8 cellular contexts compared by ENCODE assay signal in the genomic region with DNA sequence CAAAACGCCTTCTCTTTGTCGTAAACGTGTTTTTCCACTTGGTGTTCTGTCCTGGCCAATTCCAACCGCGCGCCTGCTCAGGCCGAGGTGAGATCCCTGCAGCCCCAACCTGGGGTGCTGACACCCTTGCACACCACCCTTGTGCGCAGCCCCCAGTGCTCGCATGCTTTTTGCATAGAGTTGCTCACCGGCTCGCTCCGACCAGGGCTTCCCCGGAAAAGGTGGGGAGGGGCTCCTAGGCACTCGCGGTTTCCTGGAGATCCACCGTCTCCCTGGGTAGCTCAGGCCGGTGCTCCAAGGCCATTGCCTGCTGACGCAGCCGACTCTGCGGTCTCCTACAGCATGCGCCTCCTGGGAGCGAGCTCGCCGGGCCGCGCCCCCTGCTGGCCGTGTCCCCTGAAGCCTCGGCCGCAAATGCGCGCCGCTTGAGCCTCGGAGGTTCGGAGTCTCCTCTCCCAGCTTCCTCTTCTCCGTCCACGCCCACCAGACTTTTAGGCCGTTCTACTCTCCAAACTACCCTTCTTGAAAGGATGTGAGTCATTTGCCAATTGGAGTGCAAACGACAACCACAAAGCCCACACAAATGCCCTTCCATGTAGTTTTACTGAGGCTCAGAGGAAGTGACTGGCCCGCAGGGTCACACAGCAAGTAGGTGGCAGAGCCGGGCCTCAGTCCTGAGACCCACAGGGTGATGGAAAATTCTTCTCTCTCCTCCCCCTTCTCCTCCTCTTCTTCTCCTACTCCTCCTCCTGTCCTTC. TPM values are rescaled to one million over a fixed set of nuclear protein-coding genes. Genes with fewer than 3 reads are reported as not detected.
DNase-seq lines count a peak whose midpoint lies in the region; ATAC-seq and TF ChIP-seq lines count a peak whose summit lies in the region.

No MANE protein-coding gene starts in this region.

- no peaks in the 10 kb centered on the region for H3K27me3 Mint-ChIP-seq in activated T-helper 17 cell treated with anti-CD3 and anti-CD28 coated beads, Interleukin-2, amount 50 U/mL, for 72 hours
- no peaks in the 10 kb centered on the region for H3K27me3 Mint-ChIP-seq in natural killer cell (ENCODE audit: low read depth in 2 of 2)

- H3K27ac Mint-ChIP-seq in activated T-helper 17 cell treated with anti-CD3 and anti-CD28 coated beads, Interleukin-2, amount 50 U/mL, for 72 hours: peak overlapping the region; percentile 84
- peak overlapping the region; percentile 88 to 94 for H3K27ac Mint-ChIP-seq in natural killer cell

- peak; percentile 84 for TF ChIP-seq CTCF in fibroblast of pulmonary artery (IDR thresholded peaks at IDR 0.05; ENCODE audit: low read length, missing control alignments)
- peak; percentile 75 for TF ChIP-seq CTCF in natural killer cell (IDR thresholded peaks at IDR 0.05)

- H3K9me3 Mint-ChIP-seq in activated T-helper 17 cell treated with anti-CD3 and anti-CD28 coated beads, Interleukin-2, amount 50 U/mL, for 72 hours: peaks cover 5% of the 10 kb centered on the region
- no peaks in the 10 kb centered on the region for H3K9me3 Mint-ChIP-seq in natural killer cell

- ATAC-seq in GM21528 (IDR thresholded peaks at IDR 0.05; ENCODE audit: low FRiP score, unreplicated experiment) (peak; percentile 83), natural killer cell (peak; percentile 81 to 94 (median 87))
- peak; percentile 71 for ATAC-seq in activated T-helper 17 cell treated with anti-CD3 and anti-CD28 coated beads, Interleukin-2, amount 50 U/mL, for 72 hours (replicated peaks)

- intact Hi-C loops in natural killer cell (cut with micrococcal nuclease): loop anchor here (5.0 to 10.0 kb wide), 2 partner anchors 146 to 268 kb away; partner anchors contain the start of gene CMTM3

- H3K4me1 Mint-ChIP-seq in activated T-helper 17 cell treated with anti-CD3 and anti-CD28 coated beads, Interleukin-2, amount 50 U/mL, for 72 hours: peaks cover 33% of the 10 kb centered on the region
- peaks cover 24 to 40% of the 10 kb centered on the region in 2 donors for H3K4me1 Mint-ChIP-seq in natural killer cell

- peak; percentile 59 for DNase-seq in DMS53 treated with DMSO at 0.1 percent for 48 hours (lab: John Stamatoyannopoulos, UW; ENCODE audit: unreplicated experiment)
- DNase-seq in HuH-7.5 (ENCODE audit: low spot score): peak; percentile 61
- peak; percentile 100 for DNase-seq in RPMI7951 (ENCODE audit: low read depth)
- peak; percentile 98 for DNase-seq in fibroblast of pulmonary artery (ENCODE audit: low read depth)
- peak; percentile 85 for DNase-seq in natural killer cell
- peak; percentile 52 to 81 (median 74) for DNase-seq in stimulated activated naive CD4-positive, alpha-beta T cell (lab: John Stamatoyannopoulos, UW)

- H3K4me3 Mint-ChIP-seq in activated T-helper 17 cell treated with anti-CD3 and anti-CD28 coated beads, Interleukin-2, amount 50 U/mL, for 72 hours: peak overlapping the region; percentile 88
- peak overlapping the region; percentile 96 for H3K4me3 Mint-ChIP-seq in natural killer cell

- H3K4me3 ChIP-seq in fibroblast of pulmonary artery (replicated peaks; ENCODE audit: low read depth, low read length): peak overlapping the region; percentile 31

- peaks cover 18% of the 10 kb centered on the region for H3K36me3 Mint-ChIP-seq in activated T-helper 17 cell treated with anti-CD3 and anti-CD28 coated beads, Interleukin-2, amount 50 U/mL, for 72 hours (ENCODE audit: low read depth)
- H3K36me3 Mint-ChIP-seq in natural killer cell: no peaks in the 10 kb centered on the region

RNA-seq across cellular contexts. Expression of gene PDP2, which starts 7.2 kb away (rescaled TPM):
- 6.1 and 6.6 TPM in 2 replicates for total RNA-seq in RPMI7951 (2014; rRNA removed; shearing (Covaris generic))
- total RNA-seq in activated T-helper 17 cell treated with anti-CD3 and anti-CD28 coated beads, Interleukin-2, amount 50 U/mL, for 72 hours: 10 to 100 TPM; 33.5 to 76.6 TPM
- total RNA-seq in natural killer cell: 10 to 100 TPM; 10.2 to 16.5 (median 11.0) TPM

RNA-seq across cellular contexts. Expression of gene CA7, which starts 28.9 kb away (rescaled TPM):
- not detected in 2 replicates for total RNA-seq in RPMI7951 (2014; rRNA removed; shearing (Covaris generic))
- not detected for total RNA-seq in activated T-helper 17 cell treated with anti-CD3 and anti-CD28 coated beads, Interleukin-2, amount 50 U/mL, for 72 hours
- not detected for total RNA-seq in natural killer cell

RNA-seq across cellular contexts. Expression of gene NAE1, which starts 42.3 kb away (rescaled TPM):
- 125 and 135 TPM in 2 replicates for total RNA-seq in RPMI7951 (2014; rRNA removed; shearing (Covaris generic))
- 100 to 1,000 TPM in 1 of 2 donors, 10 to 100 TPM in 1; 86.7 to 110 TPM for total RNA-seq in activated T-helper 17 cell treated with anti-CD3 and anti-CD28 coated beads, Interleukin-2, amount 50 U/mL, for 72 hours
- total RNA-seq in natural killer cell: 10 to 100 TPM; 77.3 to 97.0 (median 78.5) TPM

RNA-seq across cellular contexts. Expression of gene CDH16, which starts 45.6 kb away (rescaled TPM):
- total RNA-seq in RPMI7951 (2014; rRNA removed; shearing (Covaris generic)): not detected in 2 replicates
- not detected for total RNA-seq in activated T-helper 17 cell treated with anti-CD3 and anti-CD28 coated beads, Interleukin-2, amount 50 U/mL, for 72 hours
- total RNA-seq in natural killer cell: not detected

RNA-seq across cellular contexts. Expression of gene RRAD, which starts 52.2 kb away (rescaled TPM):
- 3.4 and 5.1 TPM in 2 replicates for total RNA-seq in RPMI7951 (2014; rRNA removed; shearing (Covaris generic))
- total RNA-seq in activated T-helper 17 cell treated with anti-CD3 and anti-CD28 coated beads, Interleukin-2, amount 50 U/mL, for 72 hours: 1 to 10 TPM; 2.1 to 6.5 TPM
- total RNA-seq in natural killer cell: 1 to 10 TPM; 1.8 to 4.5 (median 2.8) TPM

Comparison
In these comparisons a context has a peak if more than half of its experiments do, and no peak if none do; other contexts are left out.
1. Peak in every context shown above with its lines: DNase-seq, ATAC-seq and H3K4me3 ChIP-seq.